Comparison of ENCODE assay signal across 1 cellular context in the genomic region with DNA sequence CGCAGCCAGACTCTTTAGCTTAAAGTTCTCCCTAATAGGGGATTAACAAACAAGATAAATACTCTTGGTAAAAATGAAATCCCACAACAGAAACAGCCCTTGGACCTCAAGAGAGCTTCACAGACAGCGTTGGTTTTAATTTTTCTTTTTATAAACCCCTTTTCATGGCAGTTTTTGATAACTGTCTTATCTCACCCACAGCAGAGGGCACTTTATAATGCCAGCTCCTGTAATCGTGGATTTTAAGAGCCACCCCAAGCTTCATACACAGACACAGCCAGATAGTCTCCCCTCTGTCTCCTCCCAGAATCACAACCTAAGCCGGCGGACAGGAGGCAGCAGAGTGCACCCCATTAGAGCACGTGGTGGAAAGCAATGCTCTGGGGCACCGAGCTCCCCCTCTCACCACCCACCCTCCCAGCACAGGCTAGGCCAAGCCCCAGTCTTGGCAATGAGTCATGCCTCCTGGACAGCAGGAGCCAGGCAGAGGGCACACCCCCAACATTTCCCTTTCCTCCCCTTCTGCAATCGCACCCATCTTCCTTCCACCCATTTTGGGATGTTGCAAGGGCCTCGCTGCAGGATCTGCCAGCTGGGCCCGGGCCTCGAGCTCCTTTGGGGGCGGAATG.
TF ChIP-seq lines count a peak whose summit lies in the region.

No MANE protein-coding gene starts in this region.

TF ChIP-seq in HEK293, 187 proteins besides CTCF, POLR2A, EP300 and RAD21 (continued from another document):
- peak; percentile 77; the same call in 1 of the 2 replicates for TF ChIP-seq SP3 (tag by site-specific recombination; IDR thresholded peaks at IDR 0.05)
- no peak for TF ChIP-seq ZSCAN30 (tag by site-specific recombination; IDR thresholded peaks at IDR 0.05)
